In the genomic region with DNA sequence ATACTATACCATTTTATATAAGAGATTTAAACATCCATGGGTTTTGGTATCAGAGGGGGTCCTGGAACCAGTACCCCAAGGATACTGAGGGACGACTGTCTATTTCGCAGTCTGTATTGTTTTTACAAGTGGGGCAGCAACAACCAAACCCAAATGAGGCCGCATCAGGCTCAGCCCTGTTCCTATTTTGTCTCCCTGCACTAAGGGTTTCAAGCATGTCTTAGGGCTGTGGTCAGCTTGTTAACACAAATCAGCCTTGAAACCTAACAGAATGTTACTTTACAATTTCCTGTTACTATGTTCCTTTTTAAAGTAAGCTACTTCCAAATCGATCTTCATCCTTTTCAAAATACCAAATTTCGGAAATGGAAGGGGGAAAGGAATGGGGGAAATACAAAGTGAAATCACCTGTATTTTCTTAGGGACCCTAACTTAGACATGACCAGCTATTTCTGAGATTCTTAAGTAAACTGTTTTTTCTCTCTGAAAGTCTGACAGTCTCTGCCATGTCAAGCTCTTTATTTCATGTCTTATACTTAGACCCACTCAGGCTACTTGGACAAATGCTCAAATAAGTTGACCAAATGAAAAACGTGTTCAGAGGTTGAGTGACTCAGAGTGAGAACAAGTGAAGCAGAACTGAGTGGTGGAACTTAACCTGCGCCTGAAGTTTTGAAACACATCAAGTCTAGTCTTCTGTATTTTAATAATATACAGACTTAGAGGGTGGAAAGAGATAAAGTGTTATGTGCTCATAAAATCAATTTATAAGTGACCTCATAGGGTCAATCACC, we compare ENCODE assay signal across 8 cellular contexts.
A peak's percentile ranks its signal among the peaks of the same experiment; 100 is the strongest.
DNase-seq lines count a peak whose midpoint lies in the region; ATAC-seq and TF ChIP-seq lines count a peak whose summit lies in the region.

No MANE protein-coding gene starts in this region.

- TF ChIP-seq POLR2A in stomach (IDR thresholded peaks at IDR 0.05) = no peak

- peaks cover 0 to 8% (median 2%) of the 10 kb centered on the region in 4 donors for H3K9me3 ChIP-seq in stomach

- ATAC-seq in GM19328 (IDR thresholded peaks at IDR 0.05; ENCODE audit: unreplicated experiment) (peak; percentile 88), HG03196 (IDR thresholded peaks at IDR 0.05; ENCODE audit: unreplicated experiment) (peak; percentile 83)

- H3K9me3 Mint-ChIP-seq in activated T-helper 2 cell treated with anti-CD3 and anti-CD28 coated beads, Interferon-gamma antibody, Interleukin-2, Interleukin-4, amounts not matched to agents 10 μg/mL and 5 μg/mL and 100 μg/mL, durations not matched to agents 14 hours and 24 hours and 36 hours = peaks cover 32% of the 10 kb centered on the region

- peaks cover 48% of the 10 kb centered on the region for H3K4me1 Mint-ChIP-seq in activated T-helper 2 cell treated with anti-CD3 and anti-CD28 coated beads, Interferon-gamma antibody, Interleukin-2, Interleukin-4, amounts not matched to agents 10 μg/mL and 5 μg/mL and 100 μg/mL, durations not matched to agents 14 hours and 24 hours and 36 hours (ENCODE audit: low read depth)

- no peaks in the 10 kb centered on the region for H3K27me3 Mint-ChIP-seq in activated T-helper 2 cell treated with anti-CD3 and anti-CD28 coated beads, Interferon-gamma antibody, Interleukin-2, Interleukin-4, amounts not matched to agents 10 μg/mL and 5 μg/mL and 100 μg/mL, durations not matched to agents 14 hours and 24 hours and 36 hours (ENCODE audit: low read depth)

- H3K36me3 ChIP-seq in stomach = peaks cover 0 to 9% (median 0%) of the 10 kb centered on the region in 4 donors

- 64 to 79% (median 72%) methylated on average over 7 of the region's 7 CpGs for WGBS in stomach, 5 donors

- peaks cover 66% of the 10 kb centered on the region for H3K36me3 Mint-ChIP-seq in activated T-helper 2 cell treated with anti-CD3 and anti-CD28 coated beads, Interferon-gamma antibody, Interleukin-2, Interleukin-4, amounts not matched to agents 10 μg/mL and 5 μg/mL and 100 μg/mL, durations not matched to agents 14 hours and 24 hours and 36 hours (ENCODE audit: low read depth)

- DNase-seq in Caki2 (ENCODE audit: low read depth) (peak; percentile 18), stomach (no peak), DMS 273 (lab: John Stamatoyannopoulos, UW; ENCODE audit: unreplicated experiment) (no peak), OCI-M2 (lab: John Stamatoyannopoulos, UW; ENCODE audit: unreplicated experiment) (no peak), OCI-M1 (lab: John Stamatoyannopoulos, UW) (no peak)
- DNase-seq in activated T-helper 2 cell treated with anti-CD3 and anti-CD28 coated beads, Interferon-gamma antibody, Interleukin-2, Interleukin-4, amounts not matched to agents 10 μg/mL and 5 μg/mL and 100 μg/mL, durations not matched to agents 14 hours and 24 hours and 36 hours (ENCODE audit: low spot score) = no peak

- in situ Hi-C loops in Caki2 (cut with HindIII; ENCODE audit: low pct_unique_long_range_greater_than_20kb, low sequenced_read_pairs) = no loop called here

- peak overlapping the region in 4 of 5 donors; percentile 11 to 75 (median 65) for H3K27ac ChIP-seq in stomach

- TF ChIP-seq EP300 in stomach (IDR thresholded peaks at IDR 0.05) = no peak

- peak overlapping the region; percentile 86 for H3K27ac Mint-ChIP-seq in activated T-helper 2 cell treated with anti-CD3 and anti-CD28 coated beads, Interferon-gamma antibody, Interleukin-2, Interleukin-4, amounts not matched to agents 10 μg/mL and 5 μg/mL and 100 μg/mL, durations not matched to agents 14 hours and 24 hours and 36 hours

- no peak for TF ChIP-seq CTCF in stomach (IDR thresholded peaks at IDR 0.05)

- no peaks in the 10 kb centered on the region for H3K27me3 ChIP-seq in stomach

- H3K4me3 ChIP-seq in stomach = no peak overlapping the region

- intact Hi-C loops in activated T-helper 2 cell treated with anti-CD3 and anti-CD28 coated beads, Interferon-gamma antibody, Interleukin-2, Interleukin-4, amounts not matched to agents 10 μg/mL and 5 μg/mL and 100 μg/mL, durations not matched to agents 14 hours and 24 hours and 36 hours (cut with micrococcal nuclease) = loop anchor here (1.0 to 5.0 kb wide), 4 partner anchors 41 to 874 kb away; a partner anchor contains a TSS
- intact Hi-C loops in stomach (cut with DNase I; ENCODE audit: low total_unique reads) = no loop called here

- peaks cover 0 to 24% (median 0%) of the 10 kb centered on the region in 4 donors for H3K4me1 ChIP-seq in stomach

- H3K4me3 Mint-ChIP-seq in activated T-helper 2 cell treated with anti-CD3 and anti-CD28 coated beads, Interferon-gamma antibody, Interleukin-2, Interleukin-4, amounts not matched to agents 10 μg/mL and 5 μg/mL and 100 μg/mL, durations not matched to agents 14 hours and 24 hours and 36 hours (ENCODE audit: low read depth) = peak overlapping the region; percentile 70
